In genomic region chr19:16076958-16077611, GRCh38 we compare ENCODE assay signal across 8 cellular contexts. TPM values are rescaled to one million over a fixed set of nuclear protein-coding genes. Genes with fewer than 3 reads are reported as not detected.
DNase-seq lines count a peak whose midpoint lies in the region; ATAC-seq and TF ChIP-seq lines count a peak whose summit lies in the region.

No MANE protein-coding gene starts in this region.

- TF ChIP-seq CTCF in lung (IDR thresholded peaks at IDR 0.05; ENCODE audit: control extremely low read depth, extremely low read depth): no peak

- H3K4me1 ChIP-seq in SJSA1 (replicated peaks): peaks cover 37% of the 10 kb centered on the region
- H3K4me1 ChIP-seq in lung (ENCODE audit: control insufficient read depth in 2 of 2, insufficient read depth in 2 of 2, low read length in 2 of 2): peaks cover 0 to 5% of the 10 kb centered on the region in 2 donors

- no peak for ATAC-seq in lung (ENCODE audit: insufficient read depth, low FRiP score)
- no peak for ATAC-seq in GM18870 (IDR thresholded peaks at IDR 0.05; ENCODE audit: unreplicated experiment)

- DNase-seq in stimulated activated CD4-positive, alpha-beta T cell treated with anti-CD3 and anti-CD28 coated beads, Interleukin-2, amount 100 ng/mL, for 24 hours: peak; percentile 40 to 41
- DNase-seq in stimulated activated CD4-positive, alpha-beta T cell treated with anti-CD3 and anti-CD28 coated beads, Interleukin-1b, Interleukin-23, amount 100 ng/mL, for 48 hours: no peak
- peak in 1 of 2 experiments; percentile 40 for DNase-seq in SJSA1 (ENCODE audit: low read depth in 1 of 2, low spot score in 2 of 2)
- no peak for DNase-seq in lung (ENCODE audit: low spot score)
- DNase-seq in iPS-NIHi11 (ENCODE audit: low spot score): no peak

- H3K4me3 ChIP-seq in SJSA1 (peak overlapping the region; percentile 97), lung (peak overlapping the region; percentile 97)

- H3K9me3 ChIP-seq in SJSA1 (replicated peaks): no peaks in the 10 kb centered on the region
- H3K9me3 ChIP-seq in lung (ENCODE audit: control insufficient read depth in 2 of 2, insufficient read depth in 1 of 2, low read length in 1 of 2): no peaks in the 10 kb centered on the region

- H3K27me3 ChIP-seq in SJSA1 (replicated peaks) (no peaks in the 10 kb centered on the region), lung (ENCODE audit: control insufficient read depth, insufficient read depth) (no peaks in the 10 kb centered on the region)

- WGBS in lung, 2 donors: 0 to 1% methylated on average over 45 to 56 of the region's 56 CpGs

- peak overlapping the region; percentile 98 for H3K27ac ChIP-seq in SJSA1
- peak overlapping the region; percentile 97 for H3K27ac ChIP-seq in cingulate gyrus (ENCODE audit: low read depth, low read length)
- H3K27ac ChIP-seq in lung (ENCODE audit: low read depth in 1 of 2, low read length in 1 of 2): peak overlapping the region; percentile 87 to 99
- peak overlapping the region; percentile 96 for H3K27ac ChIP-seq in temporal lobe (ENCODE audit: low read depth, low read length)

- peaks cover 51% of the 10 kb centered on the region for H3K36me3 ChIP-seq in SJSA1
- peaks cover 0 to 4% of the 10 kb centered on the region in 2 donors for H3K36me3 ChIP-seq in lung (ENCODE audit: control insufficient read depth in 2 of 2, insufficient read depth in 2 of 2, low read length in 2 of 2)

RNA-seq across cellular contexts. Expression of gene TPM4, which starts 0.8 kb away (rescaled TPM):
- total RNA-seq in SJSA1 (2014; rRNA removed; shearing (Covaris generic)): 1,990 and 2,203 TPM in 2 replicates
- 100 to 1,000 TPM; 382 to 385 TPM for total RNA-seq in lung
- polyA plus RNA-seq in lung: 100 to 1,000 TPM; 274 to 438 TPM
- total RNA-seq in temporal lobe: 95.1 TPM

RNA-seq across cellular contexts. Expression of gene RAB8A, which starts 34.6 kb away (rescaled TPM):
- total RNA-seq in SJSA1 (2014; rRNA removed; shearing (Covaris generic)): 44.8 and 69.5 TPM in 2 replicates
- 10 to 100 TPM; 69.3 to 71.4 TPM for total RNA-seq in lung
- polyA plus RNA-seq in lung: 10 to 100 TPM; 32.2 to 51.4 TPM
- total RNA-seq in temporal lobe: 26.1 TPM

Comparison
In these comparisons a context has a peak if more than half of its experiments do, and no peak if none do; other contexts are left out.
1. DNase-seq: peak in stimulated activated CD4-positive, alpha-beta T cell treated with anti-CD3 and anti-CD28 coated beads, Interleukin-2, amount 100 ng/mL, for 24 hours (2 of 2); none in stimulated activated CD4-positive, alpha-beta T cell treated with anti-CD3 and anti-CD28 coated beads, Interleukin-1b, Interleukin-23, amount 100 ng/mL, for 48 hours (single experiment), lung (single experiment) and iPS-NIHi11 (single experiment).
2. Peak in every context shown above with its lines, with median percentiles within 50 percentile points of each other: H3K27ac ChIP-seq.